In the genomic region with DNA sequence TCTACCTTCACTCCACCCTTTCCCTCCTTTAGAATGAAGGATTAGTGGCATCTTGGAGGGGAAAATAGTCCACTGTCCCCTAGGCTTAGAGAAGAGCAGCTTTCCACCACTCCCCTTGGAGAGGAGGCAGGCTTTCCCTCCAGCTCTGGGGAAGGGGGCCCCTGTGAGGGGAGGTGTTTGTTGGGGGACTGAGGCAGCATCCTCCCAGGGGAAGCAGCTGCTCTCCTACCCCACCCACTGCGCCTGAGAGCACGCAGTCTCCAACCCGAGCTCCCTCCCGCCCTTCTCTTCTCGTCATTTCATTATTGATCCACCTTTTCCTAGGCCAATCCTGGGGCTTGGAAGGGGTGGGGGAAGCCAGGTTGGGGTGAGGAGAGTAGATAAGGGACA, we compare ENCODE assay signal across 8 cellular contexts. TPM values are rescaled to one million over a fixed set of nuclear protein-coding genes. Genes with fewer than 3 reads are reported as not detected.
DNase-seq lines count a peak whose midpoint lies in the region; TF ChIP-seq lines count a peak whose summit lies in the region.

No MANE protein-coding gene starts in this region.

- H4K20me1 ChIP-seq in OCI-LY3 (ENCODE audit: insufficient read depth, low read length) = peaks cover 52% of the 10 kb centered on the region

- peak overlapping the region; percentile 93 for H3K4me3 ChIP-seq in OCI-LY3 (ENCODE audit: low read length)
- H3K4me3 ChIP-seq in adrenal gland = peak overlapping the region in 3 of 4 donors; percentile 23 to 80 (median 62)
- peak overlapping the region; percentile 66 to 97 (median 93) for H3K4me3 ChIP-seq in skin epidermis

- H3K4me1 ChIP-seq in OCI-LY3 (ENCODE audit: low read length) = peaks cover 45% of the 10 kb centered on the region
- peaks cover 25 to 44% of the 10 kb centered on the region in 2 donors for H3K4me1 ChIP-seq in adrenal gland (replicated peaks in 1 of 2)

- peak in 1 of 2 donors; percentile 14 for TF ChIP-seq POLR2A in adrenal gland (IDR thresholded peaks at IDR 0.05)

- WGBS in adrenal gland, 4 donors = 0% methylated on average over 5 of the region's 5 CpGs

- no peak overlapping the region for H2AFZ ChIP-seq in OCI-LY3 (ENCODE audit: low read depth, low read length)

- peak overlapping the region; percentile 91 for H3K4me2 ChIP-seq in OCI-LY3 (ENCODE audit: low read length)

- H3K9ac ChIP-seq in OCI-LY3 (ENCODE audit: low read length) = peak overlapping the region; percentile 96

- TF ChIP-seq CTCF in OCI-LY3 (IDR thresholded peaks at IDR 0.05; ENCODE audit: low read depth, low read length) (no peak), adrenal gland (IDR thresholded peaks at IDR 0.05) (no peak)

- DNase-seq in NCI-H2081 (lab: John Stamatoyannopoulos, UW) = peak; percentile 41 to 67
- DNase-seq in NCI-H2081 treated with DMSO at 0.1 percent for 48 hours (lab: John Stamatoyannopoulos, UW) = no peak
- peak; percentile 30 to 64 (median 54) for DNase-seq in adrenal gland
- peak; percentile 31 for DNase-seq in iPS-NIHi7 (ENCODE audit: extremely low spot score)
- no peak for DNase-seq in GM19240 (ENCODE audit: insufficient read length, low spot score)
- no peak for DNase-seq in kidney glomerular epithelial cell (lab: John Stamatoyannopoulos, UW)

- H3K27me3 ChIP-seq in OCI-LY3 (ENCODE audit: low read depth, low read length) (no peaks in the 10 kb centered on the region), adrenal gland (no peaks in the 10 kb centered on the region)

- H3K79me2 ChIP-seq in OCI-LY3 (ENCODE audit: low read length) = peaks cover 64% of the 10 kb centered on the region

- H3K9me3 ChIP-seq in OCI-LY3 (ENCODE audit: insufficient read depth, low read length) = no peaks in the 10 kb centered on the region
- no peaks in the 10 kb centered on the region for H3K9me3 ChIP-seq in adrenal gland (replicated peaks in 1 of 3)

- H3K36me3 ChIP-seq in OCI-LY3 (replicated peaks; ENCODE audit: low read depth, low read length) (peaks cover 5% of the 10 kb centered on the region), adrenal gland (replicated peaks in 1 of 2) (no peaks in the 10 kb centered on the region)

- intact Hi-C loops in adrenal gland (cut with DNase I) = loop anchor here in 1 of 2 donors (5.0 kb wide), 1 partner anchor 35 kb away; a partner anchor contains a TSS

- peak overlapping the region; percentile 71 for H3K27ac ChIP-seq in OCI-LY3 (ENCODE audit: low read length)
- peak overlapping the region; percentile 70 to 98 (median 83) for H3K27ac ChIP-seq in adrenal gland
- H3K27ac ChIP-seq in skin epidermis = peak overlapping the region in 20 of 21 experiments; percentile 3 to 97 (median 89)

RNA-seq across cellular contexts. Expression of a gene that starts 1.4 kb away (rescaled TPM):
- total RNA-seq in adrenal gland = 100 to 1,000 TPM in 1 of 8 donors, 10 to 100 TPM in 7; 36.7 to 107 (median 49.9) TPM
- 10 to 100 TPM in 2 of 3 donors, 1 to 10 TPM in 1; 9.5 to 19.9 (median 18.4) TPM for polyA plus RNA-seq in adrenal gland

RNA-seq across cellular contexts. Expression of a gene that starts 36.3 kb away (rescaled TPM):
- total RNA-seq in adrenal gland = 100 to 1,000 TPM in 5 of 8 donors, 10 to 100 TPM in 3; 51.8 to 857 (median 253) TPM
- polyA plus RNA-seq in adrenal gland = 100 to 1,000 TPM; 205 to 540 (median 367) TPM

Comparison
In these comparisons a context has a peak if more than half of its experiments do, and no peak if none do; other contexts are left out.
1. DNase-seq: peak in NCI-H2081 (2 of 2), adrenal gland (7 of 7) and iPS-NIHi7 (single experiment); none in NCI-H2081 treated with DMSO at 0.1 percent for 48 hours (single experiment), GM19240 (single experiment) and kidney glomerular epithelial cell (single experiment).
2. Peak in every context shown above with its lines, with median percentiles within 50 percentile points of each other: H3K27ac ChIP-seq and H3K4me3 ChIP-seq.